ENCODE assay signal across 12 cellular contexts in genomic region chr14:81594012-81594411, GRCh38.
DNase-seq lines count a peak whose midpoint lies in the region; ATAC-seq and TF ChIP-seq lines count a peak whose summit lies in the region.
"Had no signal": no experiment of that assay in that cellular context is flagged by ENCODE, and none has a peak within 500 bp of the region (broad histone marks: within the 10 kb centered on the region; RNA-seq: fewer than 3 reads in every experiment).

No MANE protein-coding gene starts in this region.

- no peak for TF ChIP-seq CTCF in gastroesophageal sphincter (IDR thresholded peaks at IDR 0.05)
- TF ChIP-seq CTCF in psoas muscle (IDR thresholded peaks at IDR 0.05): no peak

- H3K27ac ChIP-seq in gastroesophageal sphincter: no peak overlapping the region
- no peak overlapping the region for H3K27ac ChIP-seq in neuronal stem cell (replicated peaks; ENCODE audit: low read length)
- no peak overlapping the region for H3K27ac ChIP-seq in psoas muscle
- H3K27ac ChIP-seq: colonic mucosa had no signal

- no peak overlapping the region for H2BK15ac ChIP-seq in neuronal stem cell (ENCODE audit: low read length)

- peak overlapping the region; percentile 66 for H2AFZ ChIP-seq in neuronal stem cell (ENCODE audit: low read length)

- no peak overlapping the region for H2BK5ac ChIP-seq in neuronal stem cell (ENCODE audit: low read length)

- H3K9me3 ChIP-seq in gastroesophageal sphincter (no peaks in the 10 kb centered on the region), neuronal stem cell (replicated peaks in 1 of 2; ENCODE audit: control insufficient read depth in 2 of 2, insufficient read depth in 1 of 2, low read depth in 1 of 2, low read length in 2 of 2) (no peaks in the 10 kb centered on the region), psoas muscle (no peaks in the 10 kb centered on the region)
- H3K9me3 ChIP-seq: colonic mucosa had no signal

- TF ChIP-seq EP300 in gastroesophageal sphincter (IDR thresholded peaks at IDR 0.05): no peak

- no peaks in the 10 kb centered on the region for H3K79me1 ChIP-seq in neuronal stem cell (ENCODE audit: low read depth, low read length)

- H3K23ac ChIP-seq in neuronal stem cell (ENCODE audit: low read depth, low read length, poor library complexity): no peak overlapping the region

- no peak for TF ChIP-seq POLR2A in gastroesophageal sphincter (IDR thresholded peaks at IDR 0.05)

- H3K27me3 Mint-ChIP-seq in immature natural killer cell (ENCODE audit: low read depth in 3 of 3): peaks cover 0 to 3% (median 0%) of the 10 kb centered on the region in 3 donors

- H3K14ac ChIP-seq in neuronal stem cell (ENCODE audit: low read length): no peak overlapping the region

- H2BK12ac ChIP-seq in neuronal stem cell (ENCODE audit: low read length): no peak overlapping the region

- no peak overlapping the region for H2AK5ac ChIP-seq in neuronal stem cell (ENCODE audit: low read depth, low read length)

- H3K27me3 ChIP-seq in gastroesophageal sphincter (no peaks in the 10 kb centered on the region), neuronal stem cell (ENCODE audit: control insufficient read depth in 3 of 3, insufficient read depth in 3 of 3, low read depth in 1 of 3, low read length in 3 of 3) (peaks cover 0 to 2% (median 0%) of the 10 kb centered on the region in 3 experiments), psoas muscle (ENCODE audit: insufficient read depth in 3 of 3, low read length in 2 of 3) (no peaks in the 10 kb centered on the region)
- H3K27me3 ChIP-seq: colonic mucosa had no signal

- ATAC-seq in gastroesophageal sphincter (peak; percentile 46), psoas muscle (no peak)
- ATAC-seq: T-helper 17 cell had no signal

- whole genome bisulfite sequencing in gastroesophageal sphincter (ENCODE audit: low coverage in 1 of 2), 2 donors: 23 to 31% methylated on average over 4 to 6 of the region's 6 CpGs
- WGBS in neuronal stem cell (ENCODE audit: extremely low coverage in 2 of 2, insufficient read length in 2 of 2, insufficient replicate concordance in 1 of 2), 2 donors: no CpG with 5 or more reads among the region's 6 CpGs
- WGBS in psoas muscle, 3 donors: 35 to 54% (median 43%) methylated on average over 6 of the region's 6 CpGs

- H3K9ac ChIP-seq in neuronal stem cell (ENCODE audit: low read depth, low read length, poor library complexity): no peak overlapping the region

- H3K4me2 ChIP-seq in neuronal stem cell (ENCODE audit: insufficient read depth, low read length, poor library complexity, severe bottlenecking): no peak overlapping the region

- H2BK120ac ChIP-seq in neuronal stem cell (ENCODE audit: low read depth, low read length): no peak overlapping the region

- H3K36me3 ChIP-seq in gastroesophageal sphincter (no peaks in the 10 kb centered on the region), neuronal stem cell (replicated peaks in 1 of 2; ENCODE audit: control insufficient read depth in 2 of 2, insufficient read depth in 2 of 2, low read length in 2 of 2) (no peaks in the 10 kb centered on the region), psoas muscle (ENCODE audit: insufficient read depth in 1 of 2, low read depth in 1 of 2) (no peaks in the 10 kb centered on the region)
- H3K36me3 ChIP-seq: colonic mucosa had no signal

- no peak overlapping the region for H3K27ac Mint-ChIP-seq in immature natural killer cell
- H3K27ac Mint-ChIP-seq: B cell, T-helper 17 cell had no signal

- no peak overlapping the region for H4K8ac ChIP-seq in neuronal stem cell (ENCODE audit: low read depth, low read length)

- H3K4me3 ChIP-seq in gastroesophageal sphincter (no peak overlapping the region), neuronal stem cell (ENCODE audit: low read length in 2 of 2) (no peak overlapping the region), psoas muscle (no peak overlapping the region)
- H3K4me3 ChIP-seq: colonic mucosa had no signal

- DNase-seq in DMS 273 (lab: John Stamatoyannopoulos, UW; ENCODE audit: unreplicated experiment): peak; percentile 82
- peak; percentile 88 for DNase-seq in NCI-H69 (lab: John Stamatoyannopoulos, UW)
- peak; percentile 48 for DNase-seq in neuronal stem cell (ENCODE audit: low spot score)
- DNase-seq in psoas muscle: no peak
- DNase-seq in immature natural killer cell: no peak
- no peak for DNase-seq in stimulated activated CD4-positive, alpha-beta T cell treated with anti-CD3 and anti-CD28 coated beads, Interleukin-1b, Interleukin-23, amount 100 ng/mL, for 48 hours
- no peak for DNase-seq in NCI-H1417 (lab: John Stamatoyannopoulos, UW)
- DNase-seq: activated effector memory CD4-positive, alpha-beta T cell treated with anti-CD3 and anti-CD28 coated beads, Interleukin-2, amount 50 U/mL, for 16 hours; colonic mucosa; T-helper 17 cell had no signal

- no peak overlapping the region for H4K91ac ChIP-seq in neuronal stem cell (ENCODE audit: low read depth, low read length, poor library complexity)

- intact Hi-C loops in psoas muscle (cut with DNase I): no loop called here

- H3K4me1 Mint-ChIP-seq in immature natural killer cell: no peaks in the 10 kb centered on the region
- H3K4me1 Mint-ChIP-seq: B cell, T-helper 17 cell had no signal

- no peak overlapping the region for H3K18ac ChIP-seq in neuronal stem cell (ENCODE audit: low read length)

- no peaks in the 10 kb centered on the region for H3K36me3 Mint-ChIP-seq in immature natural killer cell

- no peak overlapping the region for H3K4ac ChIP-seq in neuronal stem cell (ENCODE audit: low read length)

- no peaks in the 10 kb centered on the region for H3K4me1 ChIP-seq in gastroesophageal sphincter
- H3K4me1 ChIP-seq in neuronal stem cell (ENCODE audit: control insufficient read depth in 2 of 2, insufficient read depth in 1 of 2, low read depth in 1 of 2, low read length in 2 of 2): peaks cover 0 to 3% of the 10 kb centered on the region in 2 donors
- H3K4me1 ChIP-seq in psoas muscle: no peaks in the 10 kb centered on the region
- H3K4me1 ChIP-seq: colonic mucosa had no signal

- peaks cover 0 to 6% (median 0%) of the 10 kb centered on the region in 6 donors for H3K9me3 Mint-ChIP-seq in immature natural killer cell

- H3K4me3 Mint-ChIP-seq in immature natural killer cell: no peak overlapping the region
- H3K4me3 Mint-ChIP-seq: B cell, T-helper 17 cell had no signal

Comparison
In these comparisons a context has a peak if more than half of its experiments do, and no peak if none do; other contexts are left out.
1. DNase-seq: peak in DMS 273 (single experiment), NCI-H69 (single experiment) and neuronal stem cell (single experiment); none in psoas muscle (0 of 2), immature natural killer cell (0 of 3), stimulated activated CD4-positive, alpha-beta T cell treated with anti-CD3 and anti-CD28 coated beads, Interleukin-1b, Interleukin-23, amount 100 ng/mL, for 48 hours (single experiment) and NCI-H1417 (0 of 3).